In the genomic region with DNA sequence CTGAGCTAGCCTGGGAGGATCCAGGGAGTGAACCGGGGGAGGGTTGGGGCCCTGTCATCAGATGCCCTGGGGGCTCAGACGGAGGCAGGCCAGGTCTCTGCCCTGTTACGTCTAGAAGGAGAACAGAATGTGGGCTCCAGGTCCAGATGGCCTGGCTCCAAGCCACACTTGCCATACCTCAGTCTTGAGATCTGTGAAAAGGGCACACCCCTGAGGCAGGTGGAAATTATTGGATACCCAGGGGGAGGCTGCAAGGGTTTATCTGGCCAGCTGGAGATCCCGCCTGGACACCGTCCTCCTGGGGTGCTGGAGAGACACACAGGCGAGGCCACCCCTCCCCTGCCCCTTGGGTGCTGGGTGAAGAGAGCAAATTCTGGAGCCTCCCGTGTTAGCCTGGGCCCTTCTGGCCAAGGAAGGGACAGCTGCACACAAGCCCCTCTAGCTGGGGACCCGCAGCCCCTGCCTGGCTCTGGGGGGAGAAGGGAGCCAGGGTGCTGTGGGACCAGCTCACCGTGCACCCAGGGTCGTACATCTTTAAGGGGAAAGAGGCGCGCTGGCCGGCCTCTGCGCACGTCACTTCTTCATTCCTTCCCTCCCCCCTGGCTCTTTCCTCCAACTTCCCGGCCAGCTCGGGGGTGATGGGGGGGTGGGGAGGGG, we compare ENCODE assay signal across 8 cellular contexts. TPM values are rescaled to one million over a fixed set of nuclear protein-coding genes. Genes with fewer than 3 reads are reported as not detected.
DNase-seq lines count a peak whose midpoint lies in the region; ATAC-seq and TF ChIP-seq lines count a peak whose summit lies in the region.

No MANE protein-coding gene starts in this region.

- H3K36me3 ChIP-seq in BJ (ENCODE audit: control insufficient read depth, insufficient read depth, low read length), result no peaks in the 10 kb centered on the region

- H3K27me3 ChIP-seq in BJ (ENCODE audit: control insufficient read depth, insufficient read depth, low read length), result no peaks in the 10 kb centered on the region

- TF ChIP-seq CTCF in BJ (IDR thresholded peaks at IDR 0.05; ENCODE audit: insufficient read depth, low read depth, low read length), result no peak
- no peak for TF ChIP-seq CTCF in VCaP (conservative IDR thresholded peaks at IDR 0.05)
- TF ChIP-seq CTCF in fibroblast of the aortic adventitia (IDR thresholded peaks at IDR 0.05; ENCODE audit: insufficient read depth, low read length), result no peak

- DNase-seq in BJ (ENCODE audit: low read depth) (no peak), HT-29 (ENCODE audit: low spot score) (peak; percentile 37), fibroblast of the aortic adventitia (ENCODE audit: low read depth) (peak; percentile 67), nucleus accumbens (lab: John Stamatoyannopoulos, UW) (peak in 34 of 56 donors; percentile 30 to 71 (median 56)), NCI-H1048 (lab: John Stamatoyannopoulos, UW) (no peak), KG1 (lab: John Stamatoyannopoulos, UW) (no peak)

- POLR2A ChIA-PET in BJ (lab: Charles Lee), result no interaction called here

- peak overlapping the region; percentile 89 for H3K27ac ChIP-seq in VCaP

- H3K4me3 ChIP-seq in BJ (ENCODE audit: low read depth, low read length) (peak overlapping the region; percentile 88), fibroblast of the aortic adventitia (ENCODE audit: low read depth, low read length) (peak overlapping the region; percentile 78)

- ATAC-seq in GM21529 (IDR thresholded peaks at IDR 0.05; ENCODE audit: unreplicated experiment), result no peak

- CTCF ChIA-PET in BJ (lab: Yijun Ruan, JAX), result interaction anchor here (1.3 to 2.4 kb wide), 4 partner anchors 39 to 68 kb away, joined by 3 to 11 read pairs (median 4); no protein-coding TSS in a partner anchor

RNA-seq across cellular contexts. Expression of a gene that starts 0.8 kb away (rescaled TPM):
- polyA plus RNA-seq in BJ (2011; rRNA removed), result 3.7 and 5.0 TPM in 2 replicates
- 17.0 and 36.3 TPM in 2 replicates for polyA minus RNA-seq in BJ (2011; rRNA and poly(A)+ RNA removed)
- total RNA-seq in HT-29 (2014; rRNA removed; shearing (Covaris generic)), result 23.1 and 34.2 TPM in 2 replicates
- total RNA-seq in fibroblast of the aortic adventitia (ENCODE audit: low replicate concordance), result 79.5 and 83.2 TPM in 2 replicates

Comparison
In these comparisons a context has a peak if more than half of its experiments do, and no peak if none do; other contexts are left out.
1. DNase-seq: peak in HT-29 (single experiment), fibroblast of the aortic adventitia (single experiment) and nucleus accumbens (34 of 56); none in BJ (single experiment), NCI-H1048 (single experiment) and KG1 (single experiment).